In genomic region chr20:18628330-18628941, GRCh38 we compare ENCODE assay signal across 7 cellular contexts. TPM values are rescaled to one million over a fixed set of nuclear protein-coding genes. Genes with fewer than 3 reads are reported as not detected.
DNase-seq lines count a peak whose midpoint lies in the region; ATAC-seq and TF ChIP-seq lines count a peak whose summit lies in the region.

No MANE protein-coding gene starts in this region.

- no peak overlapping the region for H3K4me3 ChIP-seq in brain microvascular endothelial cell (ENCODE audit: low read depth, low read length)

- H3K27me3 ChIP-seq in brain microvascular endothelial cell (replicated peaks): no peaks in the 10 kb centered on the region

- no peak for ATAC-seq in sciatic nerve

- TF ChIP-seq CTCF in brain microvascular endothelial cell (IDR thresholded peaks at IDR 0.05; ENCODE audit: low read depth, low read length, missing control alignments): peak; percentile 77

- DNase-seq in ELF-1 (ENCODE audit: low read depth, low spot score) (peak; percentile 47), HT-29 (ENCODE audit: low spot score) (peak; percentile 21), brain microvascular endothelial cell (no peak), mucosa of gallbladder (ENCODE audit: low spot score) (peak; percentile 13), NOMO-1 treated with dmso at 0.1 percent for 144 hours (lab: John Stamatoyannopoulos, UW; ENCODE audit: unreplicated experiment) (no peak), sciatic nerve (ENCODE audit: low spot score) (no peak)
- no peak for DNase-seq in activated effector memory CD4-positive, alpha-beta T cell treated with anti-CD3 and anti-CD28 coated beads, Interleukin-2, amount 50 U/mL, for 16 hours

- H3K36me3 ChIP-seq in brain microvascular endothelial cell (replicated peaks): peaks cover 3% of the 10 kb centered on the region

- intact Hi-C loops in sciatic nerve (cut with DNase I): loop anchor here (10.0 kb wide), 1 partner anchor 1026 kb away; no protein-coding TSS in a partner anchor

- no peak overlapping the region for H3K27ac ChIP-seq in brain microvascular endothelial cell

- in situ Hi-C loops in brain microvascular endothelial cell (cut with HindIII; ENCODE audit: low pct_ligation_motif_present, low sequenced_read_pairs): loop anchor here (25.0 kb wide), 1 partner anchor 159 kb away; no protein-coding TSS in a partner anchor

RNA-seq across cellular contexts. Expression of gene DTD1, which starts 40.6 kb away (rescaled TPM):
- 48.0 and 50.0 TPM in 2 replicates for total RNA-seq in HT-29 (2014; rRNA removed; shearing (Covaris generic))
- total RNA-seq in mucosa of gallbladder (12.2 TPM), sciatic nerve (31.6 TPM)

Comparison
In these comparisons a context has a peak if more than half of its experiments do, and no peak if none do; other contexts are left out.
1. DNase-seq: peak in ELF-1 (single experiment), HT-29 (single experiment) and mucosa of gallbladder (single experiment); none in brain microvascular endothelial cell (single experiment), NOMO-1 treated with dmso at 0.1 percent for 144 hours (single experiment), sciatic nerve (single experiment) and activated effector memory CD4-positive, alpha-beta T cell treated with anti-CD3 and anti-CD28 coated beads, Interleukin-2, amount 50 U/mL, for 16 hours (single experiment).